In genomic region chr6:170529839-170530520, GRCh38 we compare ENCODE assay signal across 8 cellular contexts. TPM values are rescaled to one million over a fixed set of nuclear protein-coding genes. Genes with fewer than 3 reads are reported as not detected.
DNase-seq lines count a peak whose midpoint lies in the region; ATAC-seq and TF ChIP-seq lines count a peak whose summit lies in the region.

No MANE protein-coding gene starts in this region.

- H3K27me3 Mint-ChIP-seq in activated CD4-positive, alpha-beta T cell treated with anti-CD3 and anti-CD28 coated beads for 36 hours = no peaks in the 10 kb centered on the region

- no peaks in the 10 kb centered on the region for H3K4me1 Mint-ChIP-seq in activated CD4-positive, alpha-beta T cell treated with anti-CD3 and anti-CD28 coated beads for 36 hours

- WGBS in right lobe of liver (ENCODE audit: insufficient coverage, low coverage, low lambda C conversion rate, missing lambda C conversion rate) = 39% methylated on average over 5 of the region's 7 CpGs

- intact Hi-C loops in activated CD4-positive, alpha-beta T cell treated with anti-CD3 and anti-CD28 coated beads for 36 hours (cut with DNase I, micrococcal nuclease) = loop anchor here in 1 of 2 experiments (1.0 to 5.0 kb wide), 4 partner anchors 579 to 1633 kb away; no protein-coding TSS in a partner anchor
- intact Hi-C loops in colonic mucosa (cut with DNase I) (loop anchor here (5.0 to 10.0 kb wide), 2 partner anchors 698 to 735 kb away; no protein-coding TSS in a partner anchor), right lobe of liver (cut with DNase I) (loop anchor here in 1 of 2 donors (10.0 kb wide), 1 partner anchor 735 kb away; no protein-coding TSS in a partner anchor)

- H3K27me3 ChIP-seq in colonic mucosa (no peaks in the 10 kb centered on the region), right lobe of liver (no peaks in the 10 kb centered on the region)

- H3K4me3 ChIP-seq in AG04449 (ENCODE audit: low read depth, low read length) (no peak overlapping the region), colonic mucosa (no peak overlapping the region), right lobe of liver (no peak overlapping the region)

- POLR2A ChIA-PET in AG04449 (lab: Yijun Ruan, JAX) = no interaction called here
- POLR2A ChIA-PET in activated CD4-positive, alpha-beta T cell treated with anti-CD3 and anti-CD28 coated beads for 36 hours (lab: Charles Lee) = no interaction called here

- no peak for TF ChIP-seq POLR2A in right lobe of liver (IDR thresholded peaks at IDR 0.05)

- H3K36me3 Mint-ChIP-seq in activated CD4-positive, alpha-beta T cell treated with anti-CD3 and anti-CD28 coated beads for 36 hours (ENCODE audit: low read depth) = peaks cover 10% of the 10 kb centered on the region

- CTCF ChIA-PET in AG04449 (lab: Yijun Ruan, JAX) = interaction anchor here (0.6 to 6.9 kb wide), 32 partner anchors 10 to 1637 kb away, joined by 3 to 156 read pairs (median 4); no protein-coding TSS in a partner anchor
- CTCF ChIA-PET in activated CD4-positive, alpha-beta T cell treated with anti-CD3 and anti-CD28 coated beads for 36 hours (lab: Charles Lee) = interaction anchor here (0.6 to 4.1 kb wide), 15 partner anchors 8 to 1578 kb away, joined by 3 to 30 read pairs (median 5); partner anchors contain the start of gene TBP

- no peak overlapping the region for H3K4me3 Mint-ChIP-seq in activated CD4-positive, alpha-beta T cell treated with anti-CD3 and anti-CD28 coated beads for 36 hours

- no peak overlapping the region for H3K27ac Mint-ChIP-seq in activated CD4-positive, alpha-beta T cell treated with anti-CD3 and anti-CD28 coated beads for 36 hours

- H3K27ac ChIP-seq in colonic mucosa = no peak overlapping the region
- no peak overlapping the region for H3K27ac ChIP-seq in right lobe of liver

- DNase-seq in AG04449 (ENCODE audit: low read depth, low spot score) = no peak
- peak; percentile 54 for DNase-seq in NCI-H345 treated with DMSO at 0.1 percent for 48 hours (lab: John Stamatoyannopoulos, UW; ENCODE audit: unreplicated experiment)
- DNase-seq in activated CD4-positive, alpha-beta T cell treated with anti-CD3 and anti-CD28 coated beads for 36 hours = peak; percentile 83
- DNase-seq in colonic mucosa = peak; percentile 70
- DNase-seq in right lobe of liver = peak; percentile 77 to 87 (median 82)
- peak; percentile 58 for DNase-seq in stimulated activated CD8-positive, alpha-beta memory T cell treated with anti-CD3 and anti-CD28 coated beads, Interleukin-12 subunit alpha, Interleukin-12 subunit beta, amount 100 ng/mL, for 1 hour (ENCODE audit: low read depth)

- no peaks in the 10 kb centered on the region for H3K9me3 ChIP-seq in colonic mucosa
- H3K9me3 ChIP-seq in right lobe of liver = no peaks in the 10 kb centered on the region

- no peak overlapping the region for H3K9ac ChIP-seq in colonic mucosa (ENCODE audit: low read depth in 2 of 2, low read length in 2 of 2)

- H3K36me3 ChIP-seq in colonic mucosa (peaks cover under 1% of the 10 kb centered on the region), right lobe of liver (peaks cover 0 to 21% (median 11%) of the 10 kb centered on the region in 4 donors)

- H3K4me1 ChIP-seq in colonic mucosa (no peaks in the 10 kb centered on the region), right lobe of liver (peaks cover 0 to 5% (median 2%) of the 10 kb centered on the region in 4 donors)

- peak; percentile 86 for ATAC-seq in GM18511 (IDR thresholded peaks at IDR 0.05; ENCODE audit: unreplicated experiment)
- peak; percentile 74 for ATAC-seq in HG03108 (IDR thresholded peaks at IDR 0.05; ENCODE audit: unreplicated experiment)
- ATAC-seq in activated CD4-positive, alpha-beta T cell treated with anti-CD3 and anti-CD28 coated beads for 36 hours = peak; percentile 76
- ATAC-seq in right lobe of liver = peak; percentile 99 to 100 (median 99)

- H3K9me3 Mint-ChIP-seq in activated CD4-positive, alpha-beta T cell treated with anti-CD3 and anti-CD28 coated beads for 36 hours (ENCODE audit: low read depth) = no peaks in the 10 kb centered on the region

- TF ChIP-seq CTCF in AG04449 (IDR thresholded peaks at IDR 0.05; ENCODE audit: insufficient read depth, low read length, missing control alignments) = peak; percentile 87
- TF ChIP-seq CTCF in colonic mucosa (IDR thresholded peaks at IDR 0.05) = peak; percentile 79
- peak; percentile 77 to 95 (median 92) for TF ChIP-seq CTCF in right lobe of liver (IDR thresholded peaks at IDR 0.05)

RNA-seq across cellular contexts. Expression of gene PSMB1, which starts 23.1 kb away (rescaled TPM):
- 100 to 1,000 TPM; 129 to 245 TPM for total RNA-seq in activated CD4-positive, alpha-beta T cell treated with anti-CD3 and anti-CD28 coated beads for 36 hours
- total RNA-seq in colonic mucosa (100 to 1,000 TPM; 140 to 172 TPM), right lobe of liver (100 to 1,000 TPM in 5 of 6 experiments, 10 to 100 TPM in 1; 90.3 to 164 (median 111) TPM)

RNA-seq across cellular contexts. Expression of gene TBP, which starts 24.2 kb away (rescaled TPM):
- 10 to 100 TPM; 23.9 to 27.4 TPM for total RNA-seq in activated CD4-positive, alpha-beta T cell treated with anti-CD3 and anti-CD28 coated beads for 36 hours
- 10 to 100 TPM; 11.7 to 13.4 TPM for total RNA-seq in colonic mucosa
- 1 to 10 TPM; 5.3 to 9.1 (median 5.9) TPM for total RNA-seq in right lobe of liver

RNA-seq across cellular contexts. Expression of gene PDCD2, which starts 54.5 kb away (rescaled TPM):
- total RNA-seq in activated CD4-positive, alpha-beta T cell treated with anti-CD3 and anti-CD28 coated beads for 36 hours = 100 to 1,000 TPM; 133 to 152 TPM
- total RNA-seq in colonic mucosa = 10 to 100 TPM; 46.7 to 61.5 TPM
- 10 to 100 TPM; 22.3 to 57.8 (median 24.0) TPM for total RNA-seq in right lobe of liver
